Comparison of ENCODE assay signal across 8 cellular contexts in genomic region chr14:102517412-102518062, GRCh38. TPM values are rescaled to one million over a fixed set of nuclear protein-coding genes. Genes with fewer than 3 reads are reported as not detected.
DNase-seq lines count a peak whose midpoint lies in the region; ATAC-seq and TF ChIP-seq lines count a peak whose summit lies in the region.

No MANE protein-coding gene starts in this region.

- intact Hi-C loops in CD8-positive, alpha-beta T cell (cut with DNase I, micrococcal nuclease), result loop anchor here (2.0 to 5.0 kb wide), 6 partner anchors 155 to 557 kb away; partner anchors contain the start of genes CINP (in 2 of the 2), TECPR2 (in 2 of the 2) and ZNF839 (in 1 of the 2)

- H3K9me3 ChIP-seq in CD8-positive, alpha-beta T cell (ENCODE audit: low read length), result no peaks in the 10 kb centered on the region
- H3K9me3 ChIP-seq in HUES48 (ENCODE audit: control insufficient read depth, insufficient read depth, low read length) (no peaks in the 10 kb centered on the region), mesodermal cell (ENCODE audit: control insufficient read depth, low read length) (no peaks in the 10 kb centered on the region)

- DNase-seq in CD8-positive, alpha-beta T cell, result no peak
- DNase-seq in chondrocyte (ENCODE audit: low spot score), result peak; percentile 94
- DNase-seq in NCI-H345 (lab: John Stamatoyannopoulos, UW), result no peak
- no peak for DNase-seq in OCI-M1 (lab: John Stamatoyannopoulos, UW)
- DNase-seq in NCI-H1930 (lab: John Stamatoyannopoulos, UW), result no peak

- peak overlapping the region; percentile 24; the same call in 1 of the 2 replicates for H3K9ac ChIP-seq in HUES48 (ENCODE audit: low read depth, low read length)

- H3K27me3 ChIP-seq in CD8-positive, alpha-beta T cell (ENCODE audit: insufficient read depth, low read length), result no peaks in the 10 kb centered on the region
- peaks cover 12% of the 10 kb centered on the region; the same call in 1 of the 2 replicates for H3K27me3 ChIP-seq in HUES48 (ENCODE audit: control insufficient read depth, insufficient read depth, low read length)

- peaks cover 4% of the 10 kb centered on the region for H3K27me3 Mint-ChIP-seq in CD8-positive, alpha-beta T cell (ENCODE audit: low read depth)
- no peaks in the 10 kb centered on the region for H3K27me3 Mint-ChIP-seq in chondrocyte (ENCODE audit: low read depth)

- CTCF ChIA-PET in CD8-positive, alpha-beta T cell (lab: Charles Lee), result interaction anchor here (0.8 to 5.2 kb wide), 4 partner anchors 9 to 177 kb away, joined by 3 to 51 read pairs (median 4); no protein-coding TSS in a partner anchor

- peak overlapping the region; percentile 75 for H3K4me3 Mint-ChIP-seq in CD8-positive, alpha-beta T cell
- peak overlapping the region; percentile 67 for H3K4me3 Mint-ChIP-seq in chondrocyte (ENCODE audit: unreplicated experiment)

- TF ChIP-seq CTCF in CD8-positive, alpha-beta T cell (IDR thresholded peaks at IDR 0.05), result no peak
- no peak for TF ChIP-seq CTCF in chondrocyte (IDR thresholded peaks at IDR 0.05)

- no peak overlapping the region for H3K27ac Mint-ChIP-seq in CD8-positive, alpha-beta T cell
- H3K27ac Mint-ChIP-seq in chondrocyte (ENCODE audit: unreplicated experiment), result peak overlapping the region; percentile 57

- H3K27ac ChIP-seq in CD8-positive, alpha-beta T cell (ENCODE audit: low read depth, low read length), result no peak overlapping the region
- H3K27ac ChIP-seq in HUES48 (ENCODE audit: low read depth, low read length) (no peak overlapping the region), mesodermal cell (ENCODE audit: low read depth, low read length, severe bottlenecking) (no peak overlapping the region)

- H3K4me1 Mint-ChIP-seq in CD8-positive, alpha-beta T cell (ENCODE audit: low read depth), result peaks cover 5% of the 10 kb centered on the region
- peaks cover 3% of the 10 kb centered on the region for H3K4me1 Mint-ChIP-seq in chondrocyte (ENCODE audit: low read depth)

- H3K4me1 ChIP-seq in CD8-positive, alpha-beta T cell (ENCODE audit: insufficient read depth, low read length), result peaks cover 5% of the 10 kb centered on the region
- H3K4me1 ChIP-seq in HUES48 (ENCODE audit: control insufficient read depth, insufficient read depth, low read length) (no peaks in the 10 kb centered on the region), mesodermal cell (ENCODE audit: control insufficient read depth, insufficient read depth, low read length, poor library complexity, severe bottlenecking) (no peaks in the 10 kb centered on the region)

- H3K36me3 Mint-ChIP-seq in CD8-positive, alpha-beta T cell, result no peaks in the 10 kb centered on the region
- H3K36me3 Mint-ChIP-seq in chondrocyte (ENCODE audit: low read depth), result no peaks in the 10 kb centered on the region

- POLR2A ChIA-PET in CD8-positive, alpha-beta T cell (lab: Charles Lee), result no interaction called here

- 36 to 37% methylated on average over 34 to 35 of the region's 35 CpGs for WGBS in mesodermal cell (ENCODE audit: insufficient coverage in 2 of 2), 2 experiments

- H3K9me3 Mint-ChIP-seq in CD8-positive, alpha-beta T cell, result no peaks in the 10 kb centered on the region
- H3K9me3 Mint-ChIP-seq in chondrocyte (ENCODE audit: low read depth), result no peaks in the 10 kb centered on the region

- no peaks in the 10 kb centered on the region for H3K36me3 ChIP-seq in CD8-positive, alpha-beta T cell (ENCODE audit: insufficient read depth, low read length)
- H3K36me3 ChIP-seq in HUES48 (ENCODE audit: control insufficient read depth, insufficient read depth, low read length) (no peaks in the 10 kb centered on the region), mesodermal cell (ENCODE audit: control insufficient read depth, insufficient read depth, low read length) (no peaks in the 10 kb centered on the region)

- H3K4me3 ChIP-seq in CD8-positive, alpha-beta T cell (ENCODE audit: low read depth, low read length), result peak overlapping the region; percentile 51
- H3K4me3 ChIP-seq in HUES48 (ENCODE audit: low read depth, low read length), result peak overlapping the region; percentile 71
- H3K4me3 ChIP-seq in mesodermal cell (ENCODE audit: extremely low read depth, insufficient read depth, low read length, poor library complexity, severe bottlenecking), result peak overlapping the region; percentile 57

- ATAC-seq in CD8-positive, alpha-beta T cell, result no peak
- ATAC-seq in GM19463 (IDR thresholded peaks at IDR 0.05; ENCODE audit: unreplicated experiment), result no peak

RNA-seq across cellular contexts. Expression of gene ANKRD9, which starts 8.0 kb away (rescaled TPM):
- 1 to 10 TPM; 4.7 to 5.0 TPM for total RNA-seq in CD8-positive, alpha-beta T cell
- total RNA-seq in chondrocyte, result 17.3 to 19.5 TPM (median 18.0 TPM) in 3 replicates
- polyA plus RNA-seq in mesodermal cell (2013, experiment 1 of 2), result 19.6 TPM
- polyA plus RNA-seq in mesodermal cell (2013, experiment 2 of 2), result 15.8 TPM
